ENCODE assay signal across 8 cellular contexts in the genomic region with DNA sequence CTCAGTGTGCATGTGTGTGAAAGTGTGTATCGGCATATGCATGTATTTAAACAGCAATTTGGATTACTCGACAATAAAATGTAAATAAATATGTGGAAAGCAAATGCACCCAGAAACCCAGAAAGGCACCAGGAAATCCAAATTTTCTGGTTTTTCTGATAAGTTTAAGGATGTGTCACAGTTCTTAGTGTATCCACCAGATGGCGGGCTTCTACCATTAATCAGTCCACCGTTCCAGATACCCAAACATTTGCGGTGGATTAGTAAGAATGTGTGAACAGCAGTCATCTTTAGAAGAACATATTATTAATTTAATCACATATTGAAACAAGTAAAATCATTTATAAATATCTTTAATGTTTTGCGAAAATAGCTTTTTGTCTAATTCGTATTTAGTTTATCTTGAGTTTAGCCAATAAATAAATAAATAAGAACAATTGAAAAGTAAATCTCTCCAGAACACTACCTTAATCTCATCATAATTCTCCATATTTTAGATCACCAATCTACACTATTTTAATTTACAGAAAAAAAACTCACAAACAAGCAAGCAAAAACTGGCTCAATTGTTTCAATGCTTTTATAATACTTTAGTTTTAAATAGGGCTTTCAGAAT.
DNase-seq lines count a peak whose midpoint lies in the region; ATAC-seq, FAIRE-seq and TF ChIP-seq lines count a peak whose summit lies in the region.

No MANE protein-coding gene starts in this region.

- no peak for FAIRE-seq in urothelium cell line (lab: Jason Lieb, UNC)

- H3F3A ChIP-seq in PC-9 (ENCODE audit: insufficient read depth, low read depth) = no peaks in the 10 kb centered on the region

- peak; percentile 95 for ATAC-seq in GM19468 (IDR thresholded peaks at IDR 0.05; ENCODE audit: extremely low read depth, unreplicated experiment)
- peak; percentile 74 for ATAC-seq in activated T-cell treated with anti-CD3 and anti-CD28 coated beads, Interleukin-2, amount 50 U/mL, for 72 hours (replicated peaks in 1 of 2)

- DNase-seq in D341Med (ENCODE audit: low spot score) (peak; percentile 63), HPDE6-E6E7 (ENCODE audit: extremely low spot score) (peak; percentile 10), PC-9 (peak; percentile 23 to 38), fibroblast of peridontal ligament (ENCODE audit: extremely low read depth) (peak; percentile 89), osteoblast (ENCODE audit: insufficient read length, low spot score, missing footprints) (peak; percentile 82), urothelium cell line (ENCODE audit: low spot score) (peak; percentile 15)
- DNase-seq in activated T-cell treated with anti-CD3 and anti-CD28 coated beads, Interleukin-2, amount 50 U/mL, for 72 hours = peak; percentile 42 to 49

- H3K27me3 ChIP-seq in PC-9 (ENCODE audit: insufficient read depth, low read depth) (no peaks in the 10 kb centered on the region), osteoblast (ENCODE audit: insufficient read depth, low read length) (no peaks in the 10 kb centered on the region)

- H3K9me2 ChIP-seq in PC-9 (ENCODE audit: insufficient read depth) = no peaks in the 10 kb centered on the region

- peak; percentile 88 for TF ChIP-seq CTCF in PC-9 (conservative IDR thresholded peaks at IDR 0.05)
- peak; percentile 70 for TF ChIP-seq CTCF in osteoblast (IDR thresholded peaks at IDR 0.05; ENCODE audit: extremely low read depth, low read depth, low read length)

- CTCF ChIA-PET in PC-9 (lab: Charles Lee) = no interaction called here

- H2AFZ ChIP-seq in PC-9 = no peak overlapping the region
- H2AFZ ChIP-seq in osteoblast (ENCODE audit: low read length) = no peak overlapping the region

- no peaks in the 10 kb centered on the region for H3K36me3 Mint-ChIP-seq in activated T-cell treated with anti-CD3 and anti-CD28 coated beads, Interleukin-2, amount 50 U/mL, for 72 hours (ENCODE audit: insufficient read depth in 2 of 2)

- H3K27ac ChIP-seq in PC-9 = no peak overlapping the region
- H3K27ac ChIP-seq in osteoblast (ENCODE audit: low read depth, low read length) = no peak overlapping the region

- no TSS peak for BruUV-seq in PC-9 (replicated peaks; lab: Mats Ljungman, UMichigan)

- POLR2A ChIA-PET in PC-9 (lab: Charles Lee; ENCODE audit: unreplicated experiment) = no interaction called here

- no peaks in the 10 kb centered on the region for H3K4me1 Mint-ChIP-seq in activated T-cell treated with anti-CD3 and anti-CD28 coated beads, Interleukin-2, amount 50 U/mL, for 72 hours (ENCODE audit: low read depth)

- no peaks in the 10 kb centered on the region for H3K9me3 ChIP-seq in PC-9 (ENCODE audit: insufficient read depth, low read depth)
- no peaks in the 10 kb centered on the region for H3K9me3 ChIP-seq in osteoblast (ENCODE audit: low read depth, low read length)

- no peaks in the 10 kb centered on the region for H3K4me1 ChIP-seq in PC-9 (replicated peaks; ENCODE audit: insufficient read depth)
- H3K4me1 ChIP-seq in osteoblast (ENCODE audit: insufficient read depth, low read length) = peaks cover 7% of the 10 kb centered on the region

- H3K36me3 ChIP-seq in PC-9 (ENCODE audit: low read depth) (no peaks in the 10 kb centered on the region), osteoblast (ENCODE audit: insufficient read depth, low read length) (no peaks in the 10 kb centered on the region)

- H4K20me1 ChIP-seq in PC-9 (ENCODE audit: insufficient read depth) (no peaks in the 10 kb centered on the region), osteoblast (ENCODE audit: insufficient read depth, low read length) (no peaks in the 10 kb centered on the region)

- no peak overlapping the region for H3K27ac Mint-ChIP-seq in activated T-cell treated with anti-CD3 and anti-CD28 coated beads, Interleukin-2, amount 50 U/mL, for 72 hours

- H3K9me3 Mint-ChIP-seq in activated T-cell treated with anti-CD3 and anti-CD28 coated beads, Interleukin-2, amount 50 U/mL, for 72 hours = no peaks in the 10 kb centered on the region

- no peak overlapping the region for H3K4me3 Mint-ChIP-seq in activated T-cell treated with anti-CD3 and anti-CD28 coated beads, Interleukin-2, amount 50 U/mL, for 72 hours

- H3K4me3 ChIP-seq in PC-9 = no peak overlapping the region
- no peak overlapping the region for H3K4me3 ChIP-seq in osteoblast (ENCODE audit: insufficient read depth, low read length)

- H3K27me3 Mint-ChIP-seq in activated T-cell treated with anti-CD3 and anti-CD28 coated beads, Interleukin-2, amount 50 U/mL, for 72 hours (ENCODE audit: low read depth) = no peaks in the 10 kb centered on the region

- H3K79me2 ChIP-seq in PC-9 (ENCODE audit: low read depth) (no peaks in the 10 kb centered on the region), osteoblast (ENCODE audit: insufficient read depth, low read length) (no peaks in the 10 kb centered on the region)

- no peak overlapping the region for H3K4me2 ChIP-seq in PC-9
- no peak overlapping the region for H3K4me2 ChIP-seq in osteoblast (ENCODE audit: insufficient read depth, low read length)

- intact Hi-C loops in PC-9 (cut with micrococcal nuclease; ENCODE audit: unreplicated experiment) = loop anchor here (1.0 to 5.0 kb wide), 3 partner anchors 298 to 1625 kb away; no protein-coding TSS in a partner anchor

Comparison
In these comparisons a context has a peak if more than half of its experiments do, and no peak if none do; other contexts are left out.
1. DNase-seq: peak in every context shown above with its lines; median percentile 89 in fibroblast of peridontal ligament; 82 in osteoblast; 63 in D341Med; 46 in activated T-cell treated with anti-CD3 and anti-CD28 coated beads, Interleukin-2, amount 50 U/mL, for 72 hours; 30 in PC-9; 15 in urothelium cell line; 10 in HPDE6-E6E7.